ENCODE assay signal across 9 cellular contexts in genomic region chr7:119175916-119176627, GRCh38.
DNase-seq lines count a peak whose midpoint lies in the region; ATAC-seq and TF ChIP-seq lines count a peak whose summit lies in the region.
"Had no signal": no experiment of that assay in that cellular context is flagged by ENCODE, and none has a peak within 500 bp of the region (broad histone marks: within the 10 kb centered on the region; RNA-seq: fewer than 3 reads in every experiment).

No MANE protein-coding gene starts in this region.

- no peak for TF ChIP-seq EP300 in suprapubic skin (IDR thresholded peaks at IDR 0.05)

- DNase-seq in Caco-2, result peak; percentile 73 to 76
- peak; percentile 46 for DNase-seq in NCI-H446 treated with DMSO at 0.1 percent for 48 hours (lab: John Stamatoyannopoulos, UW)
- DNase-seq in amniotic epithelial cell (ENCODE audit: low read depth), result peak; percentile 60
- peak; percentile 90 for DNase-seq in iPS DF 6.9 (ENCODE audit: low read depth, low spot score)
- DNase-seq in suprapubic skin (ENCODE audit: low spot score in 2 of 2), result no peak
- DNase-seq: activated B cell treated with CpG ODN at 0.5 μM for 24 hours had no signal

- no peaks in the 10 kb centered on the region for H3K36me3 Mint-ChIP-seq in Caco-2 (ENCODE audit: insufficient read depth, unreplicated experiment)

- no peak overlapping the region for H3K4me3 Mint-ChIP-seq in Caco-2 (ENCODE audit: unreplicated experiment)
- H3K4me3 Mint-ChIP-seq: activated B cell treated with CpG ODN at 0.5 μM for 24 hours had no signal

- no peak overlapping the region for H3K4me3 ChIP-seq in Caco-2 (ENCODE audit: low read depth, low read length)
- H3K4me3 ChIP-seq in iPS DF 6.9 (ENCODE audit: low read length), result no peak overlapping the region
- no peak overlapping the region for H3K4me3 ChIP-seq in suprapubic skin

- peak; percentile 81 to 83 for TF ChIP-seq CTCF in Caco-2 (IDR thresholded peaks at IDR 0.05; ENCODE audit: insufficient read depth in 1 of 2, low read depth in 1 of 2, low read length in 1 of 2, severe bottlenecking in 1 of 2, unreplicated experiment in 1 of 2)
- peak; percentile 11 to 53 for TF ChIP-seq CTCF in suprapubic skin (IDR thresholded peaks at IDR 0.05)

- no CpG with 5 or more reads among the region's 6 CpGs for WGBS in iPS DF 6.9 (ENCODE audit: insufficient coverage, insufficient read length)
- WGBS in suprapubic skin, result 15% methylated on average over 6 of the region's 6 CpGs

- ATAC-seq in GM19043 (IDR thresholded peaks at IDR 0.05; ENCODE audit: low read depth, unreplicated experiment) (peak; percentile 71), HG03460 (IDR thresholded peaks at IDR 0.05; ENCODE audit: unreplicated experiment) (peak; percentile 74), GM19023 (IDR thresholded peaks at IDR 0.05; ENCODE audit: unreplicated experiment) (no peak)

- POLR2A ChIA-PET in Caco-2 (lab: Charles Lee), result no interaction called here

- no peaks in the 10 kb centered on the region for H3K9me3 Mint-ChIP-seq in Caco-2 (ENCODE audit: unreplicated experiment)
- H3K9me3 Mint-ChIP-seq: activated B cell treated with CpG ODN at 0.5 μM for 24 hours had no signal

- CTCF ChIA-PET in Caco-2 (lab: Charles Lee), result interaction anchor here (0.8 to 1.1 kb wide), 4 partner anchors 20 to 305 kb away, joined by 3 read pairs; no protein-coding TSS in a partner anchor

- H3K4me1 ChIP-seq in Caco-2, result no peaks in the 10 kb centered on the region
- H3K4me1 ChIP-seq in iPS DF 6.9 (ENCODE audit: control insufficient read depth, insufficient read depth, low read length), result no peaks in the 10 kb centered on the region
- H3K4me1 ChIP-seq in suprapubic skin, result no peaks in the 10 kb centered on the region

- no peak for TF ChIP-seq POLR2A in suprapubic skin (IDR thresholded peaks at IDR 0.05)

- no peaks in the 10 kb centered on the region for H3K9me3 ChIP-seq in Caco-2
- H3K9me3 ChIP-seq in iPS DF 6.9 (ENCODE audit: control insufficient read depth, insufficient read depth, low read length), result no peaks in the 10 kb centered on the region
- H3K9me3 ChIP-seq in suprapubic skin, result no peaks in the 10 kb centered on the region

- intact Hi-C loops in Caco-2 (cut with micrococcal nuclease; ENCODE audit: unreplicated experiment), result loop anchor here (1.0 to 2.0 kb wide), 5 partner anchors 22 to 306 kb away; no protein-coding TSS in a partner anchor

- H3K27me3 ChIP-seq in Caco-2 (replicated peaks; ENCODE audit: control insufficient read depth, insufficient read depth, low read length), result no peaks in the 10 kb centered on the region
- H3K27me3 ChIP-seq in iPS DF 6.9 (ENCODE audit: control insufficient read depth, insufficient read depth, low read length), result no peaks in the 10 kb centered on the region
- H3K27me3 ChIP-seq in suprapubic skin, result no peaks in the 10 kb centered on the region

- H3K4me1 Mint-ChIP-seq in Caco-2 (ENCODE audit: low read depth, unreplicated experiment), result peaks cover 5% of the 10 kb centered on the region
- H3K4me1 Mint-ChIP-seq: activated B cell treated with CpG ODN at 0.5 μM for 24 hours had no signal

- H3K27ac ChIP-seq in iPS DF 6.9 (ENCODE audit: low read length), result no peak overlapping the region
- no peak overlapping the region for H3K27ac ChIP-seq in suprapubic skin

- H3K27me3 Mint-ChIP-seq in Caco-2 (ENCODE audit: insufficient read depth, unreplicated experiment), result no peaks in the 10 kb centered on the region
- H3K27me3 Mint-ChIP-seq: activated B cell treated with CpG ODN at 0.5 μM for 24 hours had no signal

- H3K36me3 ChIP-seq in Caco-2 (ENCODE audit: control insufficient read depth, insufficient read depth, low read length) (no peaks in the 10 kb centered on the region), iPS DF 6.9 (ENCODE audit: control insufficient read depth, insufficient read depth, low read length) (no peaks in the 10 kb centered on the region), suprapubic skin (no peaks in the 10 kb centered on the region)

- no TSS peak for BruUV-seq in Caco-2 (replicated peaks; lab: Mats Ljungman, UMichigan)

- no peak overlapping the region for H3K27ac Mint-ChIP-seq in Caco-2 (ENCODE audit: unreplicated experiment)
- H3K27ac Mint-ChIP-seq: activated B cell treated with CpG ODN at 0.5 μM for 24 hours had no signal

Comparison
In these comparisons a context has a peak if more than half of its experiments do, and no peak if none do; other contexts are left out.
1. DNase-seq: peak in Caco-2 (2 of 2), NCI-H446 treated with DMSO at 0.1 percent for 48 hours (single experiment), amniotic epithelial cell (single experiment) and iPS DF 6.9 (single experiment); none in suprapubic skin (0 of 2).